ENCODE assay signal across 10 cellular contexts in the genomic region with DNA sequence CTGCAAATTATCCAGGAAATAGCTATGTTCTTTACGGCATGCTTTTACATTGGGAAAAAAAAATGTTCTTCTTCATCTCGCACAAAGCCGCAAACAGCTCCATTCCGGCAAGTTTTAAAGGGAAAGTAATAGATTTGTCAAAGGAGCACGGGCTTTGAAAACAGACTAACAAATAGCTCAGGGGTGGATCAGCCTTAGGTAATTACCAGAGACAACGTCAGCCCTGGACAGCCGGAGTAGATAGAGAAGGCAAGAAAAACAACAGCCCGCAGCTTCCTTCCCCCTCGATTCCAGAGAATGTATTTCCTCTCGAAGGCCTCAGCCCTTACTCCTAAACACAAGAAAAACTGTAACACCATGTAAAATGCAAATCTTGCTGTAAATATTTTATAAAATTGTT.
DNase-seq lines count a peak whose midpoint lies in the region; ATAC-seq, FAIRE-seq and TF ChIP-seq lines count a peak whose summit lies in the region.
"Had no signal": no experiment of that assay in that cellular context is flagged by ENCODE, and none has a peak within 500 bp of the region (broad histone marks: within the 10 kb centered on the region; RNA-seq: fewer than 3 reads in every experiment).

No MANE protein-coding gene starts in this region.

- WGBS in esophagus squamous epithelium, 2 donors = 24 to 26% methylated on average over 10 of the region's 10 CpGs

- TF ChIP-seq CTCF in BE2C (IDR thresholded peaks at IDR 0.05; ENCODE audit: low read depth, low read length) (no peak), esophagus squamous epithelium (IDR thresholded peaks at IDR 0.05) (no peak), nephron (IDR thresholded peaks at IDR 0.05; ENCODE audit: unreplicated experiment in 3 of 3) (no peak)

- DNase-seq in BE2C (peak; percentile 42), NCI-H69 (lab: John Stamatoyannopoulos, UW) (peak; percentile 48), esophagus squamous epithelium (lab: John Stamatoyannopoulos, UW) (no peak), GM19239 (ENCODE audit: insufficient read length, low spot score) (no peak), amniotic stem cell (lab: John Stamatoyannopoulos, UW) (no peak)
- DNase-seq: caudate nucleus, T-helper 1 cell had no signal

- H3K27ac Mint-ChIP-seq in nephron = peak overlapping the region; percentile 81 to 93 (median 90)

- H3K27ac ChIP-seq in esophagus squamous epithelium = peak overlapping the region in 3 of 4 donors; percentile 28 to 67 (median 30)

- H3K27me3 Mint-ChIP-seq in nephron (ENCODE audit: low read depth) = no peaks in the 10 kb centered on the region

- no peak for FAIRE-seq in GM19239 (lab: Jason Lieb, UNC)

- H3K4me3 ChIP-seq in BE2C (ENCODE audit: low read depth, low read length) (peak overlapping the region; percentile 23), esophagus squamous epithelium (peak overlapping the region in 1 of 4 donors; percentile 51)

- H3K36me3 ChIP-seq in BE2C = no peaks in the 10 kb centered on the region
- no peaks in the 10 kb centered on the region for H3K36me3 ChIP-seq in esophagus squamous epithelium

- ATAC-seq in GM19351 (IDR thresholded peaks at IDR 0.05; ENCODE audit: unreplicated experiment) (no peak), HG03354 (IDR thresholded peaks at IDR 0.05; ENCODE audit: poor library complexity, severe bottlenecking, unreplicated experiment) (no peak)

- H3K9me3 Mint-ChIP-seq in nephron = no peaks in the 10 kb centered on the region

- peaks cover 85% of the 10 kb centered on the region for H3K4me1 Mint-ChIP-seq in nephron

- H3K4me3 Mint-ChIP-seq in nephron = peak overlapping the region; percentile 55 to 63 (median 55)

- no peaks in the 10 kb centered on the region for H3K36me3 Mint-ChIP-seq in nephron (ENCODE audit: low read depth)

- no peaks in the 10 kb centered on the region for H3K9me3 ChIP-seq in BE2C
- no peaks in the 10 kb centered on the region for H3K9me3 ChIP-seq in esophagus squamous epithelium

- TF ChIP-seq POLR2A in esophagus squamous epithelium (IDR thresholded peaks at IDR 0.05) = no peak

- H3K27me3 ChIP-seq in BE2C (no peaks in the 10 kb centered on the region), esophagus squamous epithelium (no peaks in the 10 kb centered on the region)

- intact Hi-C loops in esophagus squamous epithelium (cut with DNase I) = loop anchor here (10.0 kb wide), 2 partner anchors 101 to 181 kb away; no protein-coding TSS in a partner anchor

- H3K4me1 ChIP-seq in BE2C (peaks cover 26% of the 10 kb centered on the region), esophagus squamous epithelium (peaks cover 0 to 21% (median 10%) of the 10 kb centered on the region in 3 donors)

Comparison
In these comparisons a context has a peak if more than half of its experiments do, and no peak if none do; other contexts are left out.
1. DNase-seq: peak in BE2C (single experiment) and NCI-H69 (single experiment); none in esophagus squamous epithelium (single experiment), GM19239 (single experiment) and amniotic stem cell (single experiment).